In the genomic region with DNA sequence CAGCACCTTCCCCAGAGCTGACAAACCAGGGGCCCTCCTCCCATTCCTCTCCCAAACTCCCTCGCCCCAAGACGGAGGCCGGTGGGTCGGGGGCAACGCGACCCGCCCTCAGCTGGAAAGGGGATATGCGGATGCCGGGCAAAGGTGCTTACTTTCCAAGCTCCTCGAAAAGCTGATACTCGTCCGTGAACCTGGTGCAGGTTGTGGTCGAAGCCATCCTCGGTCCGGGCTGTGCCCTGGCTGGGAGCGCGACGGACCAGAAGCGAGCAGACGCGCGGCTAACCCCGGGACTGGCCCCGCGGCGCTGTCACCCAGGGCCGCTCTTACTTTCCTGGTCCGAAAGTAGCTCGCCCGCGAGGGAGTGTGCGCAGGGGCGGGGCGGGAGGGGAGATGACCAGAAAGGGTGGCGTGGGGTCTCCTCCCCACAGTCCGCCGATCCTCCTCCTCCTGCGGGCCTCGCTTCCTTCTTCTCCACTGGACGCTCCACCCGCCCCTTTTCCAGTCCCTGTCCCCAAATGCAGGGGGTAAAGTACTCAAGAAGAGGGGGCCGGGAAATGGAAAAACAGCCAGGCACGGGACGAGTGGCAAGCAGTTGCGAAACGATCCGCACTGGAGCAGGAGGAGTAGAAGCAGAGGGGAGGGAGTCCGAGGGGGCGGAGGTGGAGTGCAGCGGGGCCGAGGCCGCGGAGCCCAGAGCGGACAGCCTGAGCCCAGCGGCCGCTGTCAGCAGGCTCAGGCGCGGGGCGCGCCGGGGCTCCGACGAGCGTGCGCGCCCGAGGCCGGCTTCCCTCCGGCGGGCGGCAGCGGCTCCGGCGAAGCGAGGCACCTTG, we compare ENCODE assay signal across 8 cellular contexts. TPM values are rescaled to one million over a fixed set of nuclear protein-coding genes. Genes with fewer than 3 reads are reported as not detected.
DNase-seq lines count a peak whose midpoint lies in the region; ATAC-seq and TF ChIP-seq lines count a peak whose summit lies in the region.

No MANE protein-coding gene starts in this region.

- peak; percentile 13 for ATAC-seq in GM18517 (IDR thresholded peaks at IDR 0.05; ENCODE audit: unreplicated experiment)
- ATAC-seq in HG02943 (IDR thresholded peaks at IDR 0.05; ENCODE audit: low read depth, unreplicated experiment), result peak; percentile 20
- peak; percentile 55 for ATAC-seq in stimulated activated memory B cell treated with anti-CD40 and anti-IgM and Interleukin-4, amounts not matched to agents 10 μg/mL and 1 μg/mL and 100 μg/mL, for 72 hours

- H3K4me1 ChIP-seq in A673 (ENCODE audit: insufficient read depth, low read length, poor library complexity, severe bottlenecking) (peaks cover 37% of the 10 kb centered on the region), esophagus (ENCODE audit: control insufficient read depth in 2 of 2, insufficient read depth in 2 of 2, low read length in 1 of 2) (no peaks in the 10 kb centered on the region), mucosa of rectum (ENCODE audit: control insufficient read depth in 2 of 2, insufficient read depth in 2 of 2, low read length in 2 of 2) (peaks cover 13 to 16% of the 10 kb centered on the region in 2 donors)

- no peak for TF ChIP-seq CTCF in A673 (conservative IDR thresholded peaks at IDR 0.05; ENCODE audit: low read depth, low read length)

- POLR2A ChIA-PET in A673 (lab: Charles Lee; ENCODE audit: low non-redundant PET), result no interaction called here

- WGBS in esophagus, 2 donors, result 0% methylated on average over 67 to 75 of the region's 75 CpGs

- H3K36me3 Mint-ChIP-seq in activated T-cell treated with anti-CD3 and anti-CD28 coated beads, Interleukin-2, amount 50 U/mL, for 24 hours (ENCODE audit: low read depth), result peaks cover 50% of the 10 kb centered on the region
- H3K36me3 Mint-ChIP-seq in stimulated activated memory B cell treated with anti-CD40 and anti-IgM and Interleukin-4, amounts not matched to agents 10 μg/mL and 1 μg/mL and 100 μg/mL, for 72 hours, result peaks cover 11% of the 10 kb centered on the region

- H3K27ac Mint-ChIP-seq in activated T-cell treated with anti-CD3 and anti-CD28 coated beads, Interleukin-2, amount 50 U/mL, for 24 hours, result peak overlapping the region; percentile 96
- peak overlapping the region; percentile 91 for H3K27ac Mint-ChIP-seq in stimulated activated memory B cell treated with anti-CD40 and anti-IgM and Interleukin-4, amounts not matched to agents 10 μg/mL and 1 μg/mL and 100 μg/mL, for 72 hours

- peaks cover 51% of the 10 kb centered on the region for H3K4me1 Mint-ChIP-seq in activated T-cell treated with anti-CD3 and anti-CD28 coated beads, Interleukin-2, amount 50 U/mL, for 24 hours (ENCODE audit: low read depth)
- peaks cover 20% of the 10 kb centered on the region for H3K4me1 Mint-ChIP-seq in stimulated activated memory B cell treated with anti-CD40 and anti-IgM and Interleukin-4, amounts not matched to agents 10 μg/mL and 1 μg/mL and 100 μg/mL, for 72 hours

- DNase-seq in A673 (ENCODE audit: low spot score), result no peak
- DNase-seq in NCI-H82 treated with DMSO at 0.1 percent for 48 hours (lab: John Stamatoyannopoulos, UW; ENCODE audit: unreplicated experiment), result peak; percentile 14
- no peak for DNase-seq in activated T-cell treated with anti-CD3 and anti-CD28 coated beads, Interleukin-2, amount 50 U/mL, for 24 hours

- H3K4me3 ChIP-seq in A673 (ENCODE audit: low read depth, low read length, poor library complexity, severe bottlenecking), result peak overlapping the region; percentile 84
- H3K4me3 ChIP-seq in esophagus (ENCODE audit: low read depth in 1 of 2, low read length in 2 of 2), result peak overlapping the region; percentile 70 to 94
- H3K4me3 ChIP-seq in mucosa of rectum (ENCODE audit: low read length in 2 of 2), result peak overlapping the region; percentile 98

- no peaks in the 10 kb centered on the region for H3K36me3 ChIP-seq in A673 (ENCODE audit: insufficient read depth, low read length, poor library complexity, severe bottlenecking)
- no peaks in the 10 kb centered on the region for H3K36me3 ChIP-seq in esophagus (ENCODE audit: control insufficient read depth in 2 of 2, insufficient read depth in 2 of 2, low read length in 1 of 2)
- H3K36me3 ChIP-seq in mucosa of rectum (ENCODE audit: control insufficient read depth in 2 of 2, insufficient read depth in 2 of 2, low read length in 2 of 2), result peaks cover 0 to 8% of the 10 kb centered on the region in 2 donors

- intact Hi-C loops in A673 (cut with micrococcal nuclease; ENCODE audit: unreplicated experiment), result loop anchor here (2.0 to 10.0 kb wide), 3 partner anchors 186 to 621 kb away; no protein-coding TSS in a partner anchor

- no peaks in the 10 kb centered on the region for H3K27me3 Mint-ChIP-seq in activated T-cell treated with anti-CD3 and anti-CD28 coated beads, Interleukin-2, amount 50 U/mL, for 24 hours
- H3K27me3 Mint-ChIP-seq in stimulated activated memory B cell treated with anti-CD40 and anti-IgM and Interleukin-4, amounts not matched to agents 10 μg/mL and 1 μg/mL and 100 μg/mL, for 72 hours, result no peaks in the 10 kb centered on the region

- peak overlapping the region; percentile 88 for H3K4me3 Mint-ChIP-seq in activated T-cell treated with anti-CD3 and anti-CD28 coated beads, Interleukin-2, amount 50 U/mL, for 24 hours
- H3K4me3 Mint-ChIP-seq in stimulated activated memory B cell treated with anti-CD40 and anti-IgM and Interleukin-4, amounts not matched to agents 10 μg/mL and 1 μg/mL and 100 μg/mL, for 72 hours, result peak overlapping the region; percentile 96

- H3K9me3 Mint-ChIP-seq in activated T-cell treated with anti-CD3 and anti-CD28 coated beads, Interleukin-2, amount 50 U/mL, for 24 hours, result no peaks in the 10 kb centered on the region
- no peaks in the 10 kb centered on the region for H3K9me3 Mint-ChIP-seq in stimulated activated memory B cell treated with anti-CD40 and anti-IgM and Interleukin-4, amounts not matched to agents 10 μg/mL and 1 μg/mL and 100 μg/mL, for 72 hours

- BruUV-seq in A673 (replicated peaks; lab: Mats Ljungman, UMichigan), result no TSS peak

- H3K27me3 ChIP-seq in A673 (replicated peaks; ENCODE audit: insufficient read depth, low read depth, low read length, poor library complexity) (no peaks in the 10 kb centered on the region), esophagus (ENCODE audit: control insufficient read depth in 1 of 2, insufficient read depth in 2 of 2, low read length in 2 of 2) (no peaks in the 10 kb centered on the region), mucosa of rectum (ENCODE audit: control insufficient read depth in 2 of 2, insufficient read depth in 2 of 2, low read length in 2 of 2) (no peaks in the 10 kb centered on the region)

- H3K9ac ChIP-seq in mucosa of rectum (ENCODE audit: low read depth in 1 of 2, low read length in 2 of 2), result peak overlapping the region; percentile 99

- CTCF ChIA-PET in A673 (lab: Charles Lee), result interaction anchor here (1.2 kb wide), 1 partner anchor 213 kb away, joined by 6 read pairs; no protein-coding TSS in a partner anchor

- H3K27ac ChIP-seq in A673 (ENCODE audit: low read depth, low read length, poor library complexity, severe bottlenecking), result peak overlapping the region; percentile 99
- H3K27ac ChIP-seq in esophagus (ENCODE audit: low read depth in 2 of 2, low read length in 1 of 2), result peak overlapping the region; percentile 100
- H3K27ac ChIP-seq in mucosa of rectum (ENCODE audit: low read depth in 2 of 2, low read length in 2 of 2), result peak overlapping the region; percentile 99 to 100

- H3K9me3 ChIP-seq in A673 (ENCODE audit: low read depth, low read length, poor library complexity, severe bottlenecking) (no peaks in the 10 kb centered on the region), esophagus (ENCODE audit: control insufficient read depth in 2 of 2, insufficient read depth in 1 of 2, low read depth in 1 of 2, low read length in 1 of 2) (no peaks in the 10 kb centered on the region), mucosa of rectum (ENCODE audit: control insufficient read depth in 2 of 2, low read length in 2 of 2) (no peaks in the 10 kb centered on the region)

RNA-seq across cellular contexts. Expression of a gene that starts 0.5 kb away (rescaled TPM):
- 34.7 and 35.8 TPM in 2 replicates for total RNA-seq in A673 (2021)
- 10 to 100 TPM in 1 of 2 donors, 1 to 10 TPM in 1; 7.5 to 13.4 TPM for polyA plus RNA-seq in esophagus
